ENCODE assay signal across 15 cellular contexts in genomic region chr10:132140167-132140925, GRCh38. TPM values are rescaled to one million over a fixed set of nuclear protein-coding genes. Genes with fewer than 3 reads are reported as not detected.
DNase-seq lines count a peak whose midpoint lies in the region; ATAC-seq, FAIRE-seq and TF ChIP-seq lines count a peak whose summit lies in the region.
"Had no signal": no experiment of that assay in that cellular context is flagged by ENCODE, and none has a peak within 500 bp of the region (broad histone marks: within the 10 kb centered on the region; RNA-seq: fewer than 3 reads in every experiment).

No MANE protein-coding gene starts in this region.

- no peak for FAIRE-seq in kidney (lab: Jason Lieb, UNC)
- FAIRE-seq in H54 (lab: Jason Lieb, UNC) = no peak

- no peaks in the 10 kb centered on the region for H3K27me3 ChIP-seq in right atrium auricular region
- H3K27me3 ChIP-seq in sigmoid colon = no peaks in the 10 kb centered on the region

- H3K27me3 Mint-ChIP-seq in WTC11 (ENCODE audit: low read depth) (no peaks in the 10 kb centered on the region), T-cell (peaks cover 0 to 4% of the 10 kb centered on the region in 2 donors)

- TF ChIP-seq POLR2A in sigmoid colon (IDR thresholded peaks at IDR 0.05) (no peak), H54 (IDR thresholded peaks at IDR 0.05; ENCODE audit: low read depth, low read length) (no peak)

- TF ChIP-seq EP300 in sigmoid colon (IDR thresholded peaks at IDR 0.05) = no peak

- intact Hi-C loops in cardiac septum (cut with DNase I) (loop anchor here (5.0 kb wide), 2 partner anchors 118 to 253 kb away; no protein-coding TSS in a partner anchor), kidney (cut with DNase I) (no loop called here), sigmoid colon (cut with DNase I) (loop anchor here (5.0 kb wide), 1 partner anchor 118 kb away; no protein-coding TSS in a partner anchor)

- 88 to 90% methylated on average over 42 of the region's 42 CpGs for WGBS in sigmoid colon, 2 donors

- DNase-seq in cardiac septum (ENCODE audit: low spot score) (peak; percentile 62), right atrium auricular region (ENCODE audit: low spot score) (no peak), WTC11 (ENCODE audit: low spot score) (peak; percentile 10), kidney (peak; percentile 60), sigmoid colon (peak; percentile 55), H54 (ENCODE audit: insufficient read length, low spot score) (no peak), T-cell (no peak)
- DNase-seq: Caco-2, DMS153, GOT3, KG1, NCI-H1417 treated with DMSO at 0.1 percent for 48 hours, NCI-H1930, NCI-H69 had no signal

- no peak for TF ChIP-seq CTCF in right atrium auricular region (IDR thresholded peaks at IDR 0.05)
- TF ChIP-seq CTCF in WTC11 (IDR thresholded peaks at IDR 0.05) = no peak
- TF ChIP-seq CTCF in kidney (IDR thresholded peaks at IDR 0.05; ENCODE audit: borderline replicate concordance, extremely low read depth, insufficient read depth) = no peak
- no peak for TF ChIP-seq CTCF in sigmoid colon (IDR thresholded peaks at IDR 0.05)

- H3K4me1 ChIP-seq in right atrium auricular region (peaks cover 0 to 12% of the 10 kb centered on the region in 2 donors), kidney (ENCODE audit: control insufficient read depth in 1 of 2, insufficient read depth in 1 of 2, low read depth in 1 of 2, low read length in 2 of 2) (no peaks in the 10 kb centered on the region), sigmoid colon (peaks cover 0 to 7% (median 3%) of the 10 kb centered on the region in 4 donors)
- H3K4me1 ChIP-seq: Caco-2 had no signal

- CTCF ChIA-PET in WTC11 (lab: Charles Lee) = interaction anchor here (0.9 kb wide), 1 partner anchor 104 kb away, joined by 3 read pairs; no protein-coding TSS in a partner anchor
- CTCF ChIA-PET in T-cell (lab: Charles Lee) = no interaction called here

- no peaks in the 10 kb centered on the region for H3K36me3 ChIP-seq in right atrium auricular region
- no peaks in the 10 kb centered on the region for H3K36me3 ChIP-seq in kidney (ENCODE audit: control insufficient read depth in 1 of 2, insufficient read depth in 2 of 2, low read length in 2 of 2)
- H3K36me3 ChIP-seq in sigmoid colon = no peaks in the 10 kb centered on the region

- no peak overlapping the region for H3K4me3 ChIP-seq in right atrium auricular region
- no peak overlapping the region for H3K4me3 ChIP-seq in kidney (ENCODE audit: low read length in 2 of 2)
- no peak overlapping the region for H3K4me3 ChIP-seq in sigmoid colon

- no peak overlapping the region for H3K27ac ChIP-seq in right atrium auricular region
- no peak overlapping the region for H3K27ac ChIP-seq in kidney (ENCODE audit: low read depth in 2 of 2, low read length in 2 of 2)
- no peak overlapping the region for H3K27ac ChIP-seq in sigmoid colon

- H3K36me3 Mint-ChIP-seq in WTC11 (no peaks in the 10 kb centered on the region), T-cell (no peaks in the 10 kb centered on the region)

- ATAC-seq in WTC11 (no peak), HG03159 (IDR thresholded peaks at IDR 0.05; ENCODE audit: unreplicated experiment) (no peak), T-cell (replicated peaks in 1 of 4) (no peak)

- H3K27ac Mint-ChIP-seq in WTC11 (0 out of 2 replicates have a peak overlapping the region, but pooled peaks have one; percentile 36), T-cell (no peak overlapping the region)

- H3K4me3 Mint-ChIP-seq in WTC11 (no peak overlapping the region), T-cell (no peak overlapping the region)

- H3K9me3 Mint-ChIP-seq in WTC11 (no peaks in the 10 kb centered on the region), T-cell (no peaks in the 10 kb centered on the region)

- H3K9me3 ChIP-seq in right atrium auricular region (no peaks in the 10 kb centered on the region), kidney (ENCODE audit: control insufficient read depth in 1 of 2, low read length in 2 of 2) (no peaks in the 10 kb centered on the region), sigmoid colon (no peaks in the 10 kb centered on the region)
- H3K9me3 ChIP-seq: Caco-2 had no signal

- H3K4me1 Mint-ChIP-seq in WTC11 = peaks cover 6% of the 10 kb centered on the region
- H3K4me1 Mint-ChIP-seq in T-cell = no peaks in the 10 kb centered on the region

- POLR2A ChIA-PET in WTC11 (lab: Charles Lee) = no interaction called here
- POLR2A ChIA-PET in T-cell (lab: Charles Lee) = no interaction called here

- H3K9ac ChIP-seq in kidney (ENCODE audit: low read length in 2 of 2) = no peak overlapping the region

TF ChIP-seq in WTC11, 78 proteins besides CTCF, POLR2A, EP300 and RAD21:
- TF ChIP-seq PREB (CRISPR knock-in tag; IDR thresholded peaks at IDR 0.05; ENCODE audit: borderline replicate concordance) (no peak), ZNF512 (CRISPR knock-in tag; IDR thresholded peaks at IDR 0.05; ENCODE audit: borderline replicate concordance) (no peak), ZNF138 (CRISPR knock-in tag; conservative IDR thresholded peaks at IDR 0.05) (no peak), ZNF232 (CRISPR knock-in tag; IDR thresholded peaks at IDR 0.05) (no peak)

RNA-seq across cellular contexts. Expression of gene DPYSL4, which starts 46.4 kb away (rescaled TPM):
- 55.4 TPM for total RNA-seq in cardiac septum
- total RNA-seq in right atrium auricular region = 1 to 10 TPM; 3.4 to 4.1 TPM
- total RNA-seq in WTC11 (2021) = 16.8 to 18.1 TPM (median 17.0 TPM) in 3 replicates
- total RNA-seq in kidney = 0.60 TPM
- polyA plus RNA-seq in kidney (ENCODE audit: insufficient read depth, low read depth, low replicate concordance) = not detected
- total RNA-seq in sigmoid colon = 1 to 10 TPM in 1 of 4 donors, under 1 TPM in 3; 0.36 to 1.9 (median 0.69) TPM
- polyA plus RNA-seq in sigmoid colon = under 1 TPM in 2 of 3 donors, not detected in 1; under 0.01 to 0.71 TPM
- total RNA-seq in T-cell = 1 to 10 TPM in 4 of 5 donors, under 1 TPM in 1; 0.66 to 3.9 (median 3.2) TPM
- total RNA-seq: Caco-2 had no signal

Comparison
In these comparisons a context has a peak if more than half of its experiments do, and no peak if none do; other contexts are left out.
1. DNase-seq: peak in cardiac septum (single experiment), WTC11 (single experiment), kidney (single experiment) and sigmoid colon (single experiment); none in right atrium auricular region (single experiment), H54 (single experiment) and T-cell (0 of 34).